Comparison of ENCODE assay signal across 22 cellular contexts in the genomic region with DNA sequence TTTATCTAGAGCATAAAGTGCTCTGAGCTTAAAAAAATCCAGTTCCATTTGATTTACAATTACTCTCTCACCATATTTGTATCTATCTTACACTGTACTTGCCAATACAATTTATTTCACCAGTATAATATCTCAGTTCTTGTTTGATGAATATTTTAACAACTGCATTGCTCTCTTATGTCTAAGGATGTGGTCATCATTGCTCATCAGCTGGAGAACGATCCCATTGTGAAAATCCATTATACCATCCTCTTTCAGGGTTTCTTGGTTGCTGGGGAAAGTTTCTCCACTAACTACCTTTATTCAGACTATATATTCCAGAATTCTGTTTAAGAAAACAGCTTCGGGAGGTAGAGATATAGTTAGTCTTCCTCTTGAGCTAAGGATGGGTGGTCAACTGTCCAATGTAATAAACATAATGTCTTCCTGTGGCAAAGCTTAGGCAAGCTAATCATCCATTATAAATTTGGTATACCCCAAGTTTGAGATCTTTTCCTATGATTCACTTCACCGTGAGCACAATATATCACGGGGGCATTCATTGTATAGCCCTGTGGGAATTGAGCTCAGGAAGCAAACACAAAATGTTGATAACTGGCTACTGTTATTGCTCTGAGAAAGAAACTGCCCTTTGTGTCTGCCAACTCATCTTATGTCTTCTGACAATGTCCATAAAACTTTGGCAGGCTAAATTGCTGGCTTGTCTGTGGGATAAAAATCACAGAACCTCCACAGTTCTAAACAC.
DNase-seq lines count a peak whose midpoint lies in the region; ATAC-seq and TF ChIP-seq lines count a peak whose summit lies in the region.
"Had no signal": no experiment of that assay in that cellular context is flagged by ENCODE, and none has a peak within 500 bp of the region (broad histone marks: within the 10 kb centered on the region; RNA-seq: fewer than 3 reads in every experiment).

No MANE protein-coding gene starts in this region.

- H3K4me1 ChIP-seq in skeletal muscle satellite cell (ENCODE audit: control insufficient read depth, insufficient read depth, low read length): peaks cover 11% of the 10 kb centered on the region
- H3K4me1 ChIP-seq: esophagus muscularis mucosa, sigmoid colon had no signal

- ATAC-seq in HG03139 (IDR thresholded peaks at IDR 0.05; ENCODE audit: unreplicated experiment): no peak
- no peak for ATAC-seq in HG02970 (IDR thresholded peaks at IDR 0.05; ENCODE audit: low FRiP score, unreplicated experiment)
- no peak for ATAC-seq in GM21786 (IDR thresholded peaks at IDR 0.05; ENCODE audit: unreplicated experiment)
- ATAC-seq: left ventricle myocardium superior; stimulated activated naive B cell treated with anti-CD40 and anti-IgM and Interleukin-4, amounts not matched to agents 10 μg/mL and 1 μg/mL and 100 μg/mL, for 72 hours; WTC11 had no signal

- H3K9me3 ChIP-seq in skeletal muscle satellite cell (replicated peaks; ENCODE audit: low read length): no peaks in the 10 kb centered on the region
- H3K9me3 ChIP-seq: esophagus muscularis mucosa, sigmoid colon had no signal

- DNase-seq in ELR (ENCODE audit: low read depth) (peak; percentile 77), RKO (ENCODE audit: low spot score) (peak; percentile 7), fibroblast of mammary gland (ENCODE audit: low read depth) (peak; percentile 47)
- DNase-seq: activated CD4-positive, alpha-beta memory T cell treated with anti-CD3 and anti-CD28 coated beads for 36 hours; anterior cingulate cortex; CD8-positive, alpha-beta memory T cell; DMS79 treated with DMSO at 0.1 percent for 48 hours; effector memory CD4-positive, alpha-beta T cell; left ventricle myocardium superior; MV-4-11; NCI-H1694 treated with DMSO at 0.1 percent for 48 hours; nephron progenitor cell; posterior cingulate gyrus; sigmoid colon; stimulated activated CD4-positive, alpha-beta T cell treated with anti-CD3 and anti-CD28 coated beads, Interleukin-2, amount 100 ng/mL, for 24 hours; stimulated activated naive B cell treated with anti-CD40 and anti-IgM and Interleukin-4, amounts not matched to agents 10 μg/mL and 1 μg/mL and 100 μg/mL, for 72 hours had no signal

- no peaks in the 10 kb centered on the region for H3K27me3 ChIP-seq in skeletal muscle satellite cell (ENCODE audit: control insufficient read depth, insufficient read depth, low read length)
- H3K27me3 ChIP-seq: esophagus muscularis mucosa, sigmoid colon had no signal

- H3K4me2 ChIP-seq in skeletal muscle satellite cell (ENCODE audit: low read length): peak overlapping the region; percentile 33

- peak overlapping the region; percentile 20 for H3K9ac ChIP-seq in skeletal muscle satellite cell (ENCODE audit: low read depth, low read length)

- H3K4me3 ChIP-seq in fibroblast of mammary gland (ENCODE audit: control insufficient read depth, low read depth, low read length) (no peak overlapping the region), skeletal muscle satellite cell (ENCODE audit: low read length) (no peak overlapping the region)
- H3K4me3 ChIP-seq: esophagus muscularis mucosa, sigmoid colon had no signal

- no peak for TF ChIP-seq CTCF in fibroblast of mammary gland (conservative IDR thresholded peaks at IDR 0.05; ENCODE audit: control insufficient read depth, insufficient read depth, low read depth, low read length)

- H3K36me3 ChIP-seq in skeletal muscle satellite cell (ENCODE audit: insufficient read depth, low read length): no peaks in the 10 kb centered on the region
- H3K36me3 ChIP-seq: esophagus muscularis mucosa, sigmoid colon had no signal

Comparison
In these comparisons a context has a peak if more than half of its experiments do, and no peak if none do; other contexts are left out.
1. DNase-seq: peak in every context shown above with its lines; median percentile 77 in ELR; 47 in fibroblast of mammary gland; 7 in RKO.